In the genomic region with DNA sequence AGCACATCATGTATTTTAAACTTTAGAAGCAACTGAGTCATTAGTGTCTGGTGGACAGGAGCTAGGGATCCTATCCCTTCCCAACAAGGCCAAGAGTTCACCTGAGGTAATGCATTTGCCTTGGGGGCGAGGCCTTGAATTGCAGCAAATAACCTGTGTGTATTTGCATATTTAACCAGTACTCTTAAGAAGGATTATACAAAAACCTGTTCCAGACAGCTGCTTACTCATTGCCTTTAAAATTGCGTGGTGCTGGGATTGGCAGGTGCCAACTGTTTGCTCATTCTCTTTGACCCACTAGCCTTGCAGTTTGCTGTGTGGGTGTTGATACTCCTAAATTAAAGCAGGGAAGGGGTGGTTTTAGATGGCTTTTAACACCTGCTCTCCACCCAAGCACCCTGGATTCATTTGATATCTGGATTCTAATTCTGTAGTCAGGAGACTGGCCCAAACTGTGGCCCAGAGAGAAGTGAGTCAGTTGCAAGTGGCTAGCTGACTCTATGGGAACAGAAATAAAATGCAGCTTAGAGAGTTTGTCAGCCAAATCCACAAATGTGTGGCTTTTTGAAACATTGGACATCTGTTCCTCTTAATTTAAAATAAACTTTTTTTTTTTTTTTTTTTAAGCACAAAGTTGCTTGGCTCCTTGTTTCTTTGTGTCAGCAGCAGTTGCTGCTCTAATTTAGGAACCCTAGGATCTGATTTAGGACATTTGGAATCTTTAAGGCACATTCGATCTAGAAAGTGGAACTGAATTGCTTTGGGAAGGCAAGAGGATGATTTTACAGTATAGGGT, we compare ENCODE assay signal across 8 cellular contexts. TPM values are rescaled to one million over a fixed set of nuclear protein-coding genes. Genes with fewer than 3 reads are reported as not detected.
DNase-seq lines count a peak whose midpoint lies in the region; ATAC-seq, FAIRE-seq and TF ChIP-seq lines count a peak whose summit lies in the region.

No MANE protein-coding gene starts in this region.

- 5 to 33% methylated on average over 3 of the region's 3 CpGs for WGBS in sigmoid colon, 2 donors

- POLR2A ChIA-PET in HEK293T (lab: Yijun Ruan, JAX): no interaction called here

- intact Hi-C loops in activated T-helper 1 cell treated with anti-CD3 and anti-CD28 coated beads, Interleukin-12 subunit alpha, Interleukin-12 subunit beta, Interleukin-2, Interleukin-4 antibody, amounts not matched to agents 30 ng/mL and 10 ng/mL and 1 ng/mL, durations not matched to agents 14 hours and 24 hours and 36 hours (cut with micrococcal nuclease): loop anchor here (1.0 to 5.0 kb wide), 11 partner anchors 8 to 483 kb away; a partner anchor contains a TSS
- intact Hi-C loops in Right ventricle myocardium superior (cut with DNase I): no loop called here
- intact Hi-C loops in sigmoid colon (cut with DNase I): loop anchor here (5.0 kb wide), 1 partner anchor 138 kb away; a partner anchor contains a TSS

- peak overlapping the region; percentile 71 for H3K4me3 Mint-ChIP-seq in activated T-helper 1 cell treated with anti-CD3 and anti-CD28 coated beads, Interleukin-12 subunit alpha, Interleukin-12 subunit beta, Interleukin-2, Interleukin-4 antibody, amounts not matched to agents 30 ng/mL and 10 ng/mL and 1 ng/mL, durations not matched to agents 14 hours and 24 hours and 36 hours

- peaks cover 26% of the 10 kb centered on the region for H3K36me3 Mint-ChIP-seq in activated T-helper 1 cell treated with anti-CD3 and anti-CD28 coated beads, Interleukin-12 subunit alpha, Interleukin-12 subunit beta, Interleukin-2, Interleukin-4 antibody, amounts not matched to agents 30 ng/mL and 10 ng/mL and 1 ng/mL, durations not matched to agents 14 hours and 24 hours and 36 hours (ENCODE audit: low read depth)

- H3K4me1 ChIP-seq in sigmoid colon: peaks cover 0 to 64% (median 54%) of the 10 kb centered on the region in 4 donors

- peak overlapping the region; percentile 94 for H3K27ac Mint-ChIP-seq in activated T-helper 1 cell treated with anti-CD3 and anti-CD28 coated beads, Interleukin-12 subunit alpha, Interleukin-12 subunit beta, Interleukin-2, Interleukin-4 antibody, amounts not matched to agents 30 ng/mL and 10 ng/mL and 1 ng/mL, durations not matched to agents 14 hours and 24 hours and 36 hours

- H3K27me3 ChIP-seq in sigmoid colon: no peaks in the 10 kb centered on the region

- H3K27ac ChIP-seq in 22Rv1: peak overlapping the region; percentile 100
- H3K27ac ChIP-seq in sigmoid colon: peak overlapping the region; percentile 81 to 94 (median 93)

- FAIRE-seq in GM19239 (lab: Jason Lieb, UNC): peak; percentile 45

- no peaks in the 10 kb centered on the region for H3K27me3 Mint-ChIP-seq in activated T-helper 1 cell treated with anti-CD3 and anti-CD28 coated beads, Interleukin-12 subunit alpha, Interleukin-12 subunit beta, Interleukin-2, Interleukin-4 antibody, amounts not matched to agents 30 ng/mL and 10 ng/mL and 1 ng/mL, durations not matched to agents 14 hours and 24 hours and 36 hours (ENCODE audit: insufficient read depth)

- peak overlapping the region in 1 of 4 donors; percentile 1 for H3K4me3 ChIP-seq in sigmoid colon

- DNase-seq in GM19239 (ENCODE audit: insufficient read length, low spot score) (no peak), NCI-H345 treated with DMSO at 0.1 percent for 48 hours (lab: John Stamatoyannopoulos, UW; ENCODE audit: unreplicated experiment) (peak; percentile 85), Right ventricle myocardium superior (no peak), sigmoid colon (peak; percentile 69), HEK293T (ENCODE audit: extremely low spot score) (no peak)
- no peak for DNase-seq in activated T-helper 1 cell treated with anti-CD3 and anti-CD28 coated beads, Interleukin-12 subunit alpha, Interleukin-12 subunit beta, Interleukin-2, Interleukin-4 antibody, amounts not matched to agents 30 ng/mL and 10 ng/mL and 1 ng/mL, durations not matched to agents 14 hours and 24 hours and 36 hours (ENCODE audit: low spot score)

- peaks cover 0 to 6% (median 0%) of the 10 kb centered on the region in 4 donors for H3K36me3 ChIP-seq in sigmoid colon

- TF ChIP-seq EP300 in sigmoid colon (IDR thresholded peaks at IDR 0.05): no peak

- H3K9me3 Mint-ChIP-seq in activated T-helper 1 cell treated with anti-CD3 and anti-CD28 coated beads, Interleukin-12 subunit alpha, Interleukin-12 subunit beta, Interleukin-2, Interleukin-4 antibody, amounts not matched to agents 30 ng/mL and 10 ng/mL and 1 ng/mL, durations not matched to agents 14 hours and 24 hours and 36 hours: no peaks in the 10 kb centered on the region

- ATAC-seq in Right ventricle myocardium superior (ENCODE audit: poor library complexity) (peak; percentile 50), GM19463 (IDR thresholded peaks at IDR 0.05; ENCODE audit: unreplicated experiment) (no peak)

- H3K9me3 ChIP-seq in sigmoid colon: no peaks in the 10 kb centered on the region

- TF ChIP-seq CTCF in 22Rv1 (IDR thresholded peaks at IDR 0.05) (no peak), sigmoid colon (IDR thresholded peaks at IDR 0.05) (no peak)

- TF ChIP-seq POLR2A in sigmoid colon (IDR thresholded peaks at IDR 0.05): peak in 1 of 2 donors; percentile 12

- H3K4me1 Mint-ChIP-seq in activated T-helper 1 cell treated with anti-CD3 and anti-CD28 coated beads, Interleukin-12 subunit alpha, Interleukin-12 subunit beta, Interleukin-2, Interleukin-4 antibody, amounts not matched to agents 30 ng/mL and 10 ng/mL and 1 ng/mL, durations not matched to agents 14 hours and 24 hours and 36 hours (ENCODE audit: low read depth): peaks cover 67% of the 10 kb centered on the region

- CTCF ChIA-PET in HEK293T (lab: Yijun Ruan, JAX): interaction anchor here (0.6 to 1.2 kb wide), 4 partner anchors 8 to 92 kb away, joined by 3 to 4 read pairs (median 3); no protein-coding TSS in a partner anchor

TF ChIP-seq in HEK293T, 16 proteins besides CTCF, POLR2A, EP300 and RAD21:
- TF ChIP-seq SUZ12 (IDR thresholded peaks at IDR 0.05) (no peak), TARDBP (IDR thresholded peaks at IDR 0.05) (no peak), ZNF384 (IDR thresholded peaks at IDR 0.05) (no peak), L3MBTL2 (conservative IDR thresholded peaks at IDR 0.05) (no peak), ELF4 (IDR thresholded peaks at IDR 0.05) (no peak), BHLHE40 (IDR thresholded peaks at IDR 0.05; ENCODE audit: borderline replicate concordance) (no peak), NFRKB (IDR thresholded peaks at IDR 0.05) (no peak), FOXK2 (IDR thresholded peaks at IDR 0.05) (no peak), ARNT (IDR thresholded peaks at IDR 0.05) (no peak)

RNA-seq across cellular contexts. Expression of a gene that starts 47.0 kb away (rescaled TPM):
- total RNA-seq in activated T-helper 1 cell treated with anti-CD3 and anti-CD28 coated beads, Interleukin-12 subunit alpha, Interleukin-12 subunit beta, Interleukin-2, Interleukin-4 antibody, amounts not matched to agents 30 ng/mL and 10 ng/mL and 1 ng/mL, durations not matched to agents 14 hours and 24 hours and 36 hours: 12.3 and 13.2 TPM in 2 replicates
- total RNA-seq in Right ventricle myocardium superior (6.9 TPM), sigmoid colon (10 to 100 TPM; 13.8 to 23.2 (median 14.6) TPM)
- 1 to 10 TPM; 3.9 to 5.9 (median 5.4) TPM for polyA plus RNA-seq in sigmoid colon

RNA-seq across cellular contexts. Expression of a gene that starts 47.1 kb away (rescaled TPM):
- total RNA-seq in activated T-helper 1 cell treated with anti-CD3 and anti-CD28 coated beads, Interleukin-12 subunit alpha, Interleukin-12 subunit beta, Interleukin-2, Interleukin-4 antibody, amounts not matched to agents 30 ng/mL and 10 ng/mL and 1 ng/mL, durations not matched to agents 14 hours and 24 hours and 36 hours: 67.6 and 82.7 TPM in 2 replicates
- total RNA-seq in Right ventricle myocardium superior (22.3 TPM), sigmoid colon (10 to 100 TPM; 28.9 to 63.0 (median 45.7) TPM)
- polyA plus RNA-seq in sigmoid colon: 10 to 100 TPM in 1 of 3 donors, 1 to 10 TPM in 2; 8.1 to 13.3 (median 9.0) TPM

Comparison
In these comparisons a context has a peak if more than half of its experiments do, and no peak if none do; other contexts are left out.
1. DNase-seq: peak in NCI-H345 treated with DMSO at 0.1 percent for 48 hours (single experiment) and sigmoid colon (single experiment); none in GM19239 (single experiment), activated T-helper 1 cell treated with anti-CD3 and anti-CD28 coated beads, Interleukin-12 subunit alpha, Interleukin-12 subunit beta, Interleukin-2, Interleukin-4 antibody, amounts not matched to agents 30 ng/mL and 10 ng/mL and 1 ng/mL, durations not matched to agents 14 hours and 24 hours and 36 hours (single experiment), Right ventricle myocardium superior (single experiment) and HEK293T (single experiment).